ENCODE assay signal across 22 cellular contexts in genomic region chr10:50582766-50583762, GRCh38. TPM values are rescaled to one million over a fixed set of nuclear protein-coding genes. Genes with fewer than 3 reads are reported as not detected.
A peak's percentile ranks its signal among the peaks of the same experiment; 100 is the strongest.
DNase-seq lines count a peak whose midpoint lies in the region; ATAC-seq, FAIRE-seq and TF ChIP-seq lines count a peak whose summit lies in the region.
"Had no signal": no experiment of that assay in that cellular context is flagged by ENCODE, and none has a peak within 500 bp of the region (broad histone marks: within the 10 kb centered on the region; RNA-seq: fewer than 3 reads in every experiment).

No MANE protein-coding gene starts in this region.

- peaks cover 4 to 22% of the 10 kb centered on the region in 2 experiments; a peak in 3 of 4 replicates for H3K79me1 ChIP-seq in IMR-90 (ENCODE audit: low read depth in 1 of 2, low read length in 2 of 2)
- no peaks in the 10 kb centered on the region for H3K79me1 ChIP-seq in H9 (ENCODE audit: insufficient read depth, low read depth, low read length, poor library complexity, severe bottlenecking)

- no peak overlapping the region for H2AK9ac ChIP-seq in IMR-90 (replicated peaks; ENCODE audit: low read depth, low read length, poor library complexity)

- peak overlapping the region; percentile 8; the same call in 1 of the 2 replicates for H2AK5ac ChIP-seq in IMR-90 (ENCODE audit: low read depth, low read length)
- no peak overlapping the region for H2AK5ac ChIP-seq in H9 (ENCODE audit: insufficient read length, low read length)

- TF ChIP-seq CTCF in Calu3 (IDR thresholded peaks at IDR 0.05; ENCODE audit: unreplicated experiment) (no peak), IMR-90 (conservative IDR thresholded peaks at IDR 0.05; ENCODE audit: low read depth, low read length) (no peak), bronchial epithelial cell (IDR thresholded peaks at IDR 0.05; ENCODE audit: insufficient read depth, low read length, severe bottlenecking) (no peak), right lobe of liver (IDR thresholded peaks at IDR 0.05) (no peak), ovary (IDR thresholded peaks at IDR 0.05) (no peak), H9 (conservative IDR thresholded peaks at IDR 0.05) (no peak)

- H3K4ac ChIP-seq in IMR-90 (ENCODE audit: low read depth, low read length) (no peak overlapping the region), H9 (ENCODE audit: low read depth, low read length) (no peak overlapping the region)

- H4K91ac ChIP-seq in IMR-90 (ENCODE audit: insufficient read depth, low read depth, low read length) (no peak overlapping the region), H9 (ENCODE audit: insufficient read length, low read depth, low read length) (no peak overlapping the region)

- no CpG with 5 or more reads among the region's 2 CpGs for WGBS in IMR-90 (ENCODE audit: extremely low coverage in 2 of 2, insufficient read length in 1 of 2), 2 experiments
- 29% methylated on average over 2 of the region's 2 CpGs for WGBS in right lobe of liver (ENCODE audit: insufficient coverage, low coverage, low lambda C conversion rate, missing lambda C conversion rate)
- WGBS in ovary, 3 donors: 97 to 100% (median 98%) methylated on average over 2 of the region's 2 CpGs
- no CpG with 5 or more reads among the region's 2 CpGs for WGBS in H9 (ENCODE audit: extremely low coverage, insufficient read length, low lambda C conversion rate)

- no peaks in the 10 kb centered on the region; the same call in 1 of the 2 replicates for H3K9me3 ChIP-seq in IMR-90 (ENCODE audit: control insufficient read depth, insufficient read depth, low read length)
- no peaks in the 10 kb centered on the region for H3K9me3 ChIP-seq in right lobe of liver
- H3K9me3 ChIP-seq in ovary: no peaks in the 10 kb centered on the region
- H3K9me3 ChIP-seq in H9 (ENCODE audit: control insufficient read depth, low read depth, low read length): no peaks in the 10 kb centered on the region
- H3K9me3 ChIP-seq: SK-N-SH, testis had no signal

- H3K4me2 ChIP-seq in IMR-90 (ENCODE audit: low read depth, low read length) (no peak overlapping the region), H9 (ENCODE audit: insufficient read depth, insufficient read length, low read length) (no peak overlapping the region)
- H3K4me2 ChIP-seq: SK-N-SH had no signal

- H3K36me3 ChIP-seq in IMR-90 (ENCODE audit: control insufficient read depth, insufficient read depth, low read length) (peaks cover 6% of the 10 kb centered on the region), bronchial epithelial cell (ENCODE audit: control insufficient read depth, insufficient read depth, low read length) (no peaks in the 10 kb centered on the region), right lobe of liver (no peaks in the 10 kb centered on the region), ovary (no peaks in the 10 kb centered on the region)

- no peak for TF ChIP-seq EP300 in ovary (IDR thresholded peaks at IDR 0.05)

- H3K56ac ChIP-seq in IMR-90 (ENCODE audit: extremely low read depth, insufficient read depth, low read length): no peak overlapping the region
- no peak overlapping the region for H3K56ac ChIP-seq in H9 (ENCODE audit: insufficient read length, low read depth, low read length)

- H2BK12ac ChIP-seq in H9 (ENCODE audit: insufficient read length, low read depth, low read length): no peak overlapping the region

- no peaks in the 10 kb centered on the region for H3K27me3 ChIP-seq in IMR-90 (ENCODE audit: control insufficient read depth, insufficient read depth, low read length)
- no peaks in the 10 kb centered on the region for H3K27me3 ChIP-seq in bronchial epithelial cell (ENCODE audit: control insufficient read depth, insufficient read depth, low read length)
- no peaks in the 10 kb centered on the region for H3K27me3 ChIP-seq in right lobe of liver
- H3K27me3 ChIP-seq in ovary: no peaks in the 10 kb centered on the region
- no peaks in the 10 kb centered on the region for H3K27me3 ChIP-seq in H9 (ENCODE audit: insufficient read depth, low read length)
- H3K27me3 ChIP-seq: testis had no signal

- H3K4me1 Mint-ChIP-seq in Calu3 (ENCODE audit: low read depth, unreplicated experiment) (peaks cover 69% of the 10 kb centered on the region), H9 (peaks cover 35 to 37% of the 10 kb centered on the region in 2 experiments)
- H3K4me1 Mint-ChIP-seq: activated naive CD4-positive, alpha-beta T cell treated with anti-CD3 and anti-CD28 coated beads, Interleukin-2, amount 10 ng/mL, durations not matched to agents 7 days and 5 days had no signal

- no peaks in the 10 kb centered on the region for H3K9me3 Mint-ChIP-seq in Calu3 (ENCODE audit: low read depth, unreplicated experiment)
- H3K9me3 Mint-ChIP-seq in H9: no peaks in the 10 kb centered on the region; a peak in 2 of 5 replicates
- H3K9me3 Mint-ChIP-seq: activated CD4-positive, alpha-beta T cell treated with anti-CD3 and anti-CD28 coated beads, Interleukin-2, amount 10 ng/mL, durations not matched to agents 7 days and 5 days; activated naive CD4-positive, alpha-beta T cell treated with anti-CD3 and anti-CD28 coated beads, Interleukin-2, amount 10 ng/mL, durations not matched to agents 7 days and 5 days; brain; nephron had no signal

- TF ChIP-seq RAD21 in IMR-90 (IDR thresholded peaks at IDR 0.05; ENCODE audit: low read length): no peak

- H2BK20ac ChIP-seq in IMR-90 (ENCODE audit: low read depth, low read length) (no peak overlapping the region), H9 (ENCODE audit: low read depth, low read length, poor library complexity, severe bottlenecking) (no peak overlapping the region)

- POLR2A ChIA-PET in IMR-90 (lab: Charles Lee; ENCODE audit: unreplicated experiment): no interaction called here

- H2AFZ ChIP-seq in IMR-90 (replicated peaks; ENCODE audit: low read length, poor library complexity) (no peak overlapping the region), H9 (ENCODE audit: low read length) (no peak overlapping the region)

- intact Hi-C loops in Calu3 (cut with micrococcal nuclease; ENCODE audit: unreplicated experiment): no loop called here
- intact Hi-C loops in IMR-90 (cut with micrococcal nuclease): no loop called here
- intact Hi-C loops in right lobe of liver (cut with DNase I): no loop called here
- intact Hi-C loops in ovary (cut with DNase I): no loop called here

- no peak overlapping the region for H4K8ac ChIP-seq in IMR-90 (ENCODE audit: low read depth in 2 of 2, low read length in 2 of 2)
- no peak overlapping the region for H4K8ac ChIP-seq in H9 (replicated peaks; ENCODE audit: insufficient read length, low read depth, low read length)

- TF ChIP-seq POLR2A in IMR-90 (IDR thresholded peaks at IDR 0.05; ENCODE audit: low read depth, low read length) (no peak), right lobe of liver (IDR thresholded peaks at IDR 0.05) (no peak), ovary (IDR thresholded peaks at IDR 0.05) (no peak)

- H3K18ac ChIP-seq in IMR-90 (ENCODE audit: low read depth, low read length) (no peak overlapping the region), H9 (ENCODE audit: insufficient read length, low read depth, low read length) (no peak overlapping the region)

- H3T11ph ChIP-seq in H9 (ENCODE audit: low read length): no peak overlapping the region

- H2BK5ac ChIP-seq in IMR-90 (ENCODE audit: low read depth, low read length, poor library complexity, severe bottlenecking) (no peak overlapping the region), H9 (ENCODE audit: insufficient read length, low read length) (no peak overlapping the region)

- H3K36me3 Mint-ChIP-seq in Calu3 (ENCODE audit: insufficient read depth, unreplicated experiment) (peaks cover 10% of the 10 kb centered on the region), H9 (ENCODE audit: insufficient read depth in 1 of 3, low read depth in 3 of 3) (peaks cover 12 to 39% (median 23%) of the 10 kb centered on the region in 3 experiments)

- peaks cover 4% of the 10 kb centered on the region; the same call in 1 of the 2 replicates for H3K79me2 ChIP-seq in H9 (ENCODE audit: insufficient read depth, low read length)

- H2BK120ac ChIP-seq in IMR-90 (ENCODE audit: low read depth, low read length): no peak overlapping the region
- H2BK120ac ChIP-seq in H9 (ENCODE audit: low read depth, low read length, poor library complexity, severe bottlenecking): no peak overlapping the region

- H3K4me3 Mint-ChIP-seq in Calu3 (ENCODE audit: low read depth, unreplicated experiment) (no peak overlapping the region), H9 (no peak overlapping the region)
- H3K4me3 Mint-ChIP-seq: activated CD4-positive, alpha-beta T cell treated with anti-CD3 and anti-CD28 coated beads, Interleukin-2, amount 10 ng/mL, durations not matched to agents 7 days and 5 days; activated naive CD4-positive, alpha-beta T cell treated with anti-CD3 and anti-CD28 coated beads, Interleukin-2, amount 10 ng/mL, durations not matched to agents 7 days and 5 days; B cell; brain; nephron had no signal

- dilution Hi-C loops in IMR-90 (cut with HindIII; ENCODE audit: low sequenced_read_pairs, unreplicated experiment): no loop called here

- peaks cover 8% of the 10 kb centered on the region for H3K9me1 ChIP-seq in IMR-90 (ENCODE audit: insufficient read depth, low read length)

- BruUV-seq in Calu3 (replicated peaks; lab: Mats Ljungman, UMichigan): no TSS peak
- no TSS peak for BruUV-seq in IMR-90 (replicated peaks; lab: Mats Ljungman, UMichigan)

- DNase-seq in Calu3: peak; percentile 18
- peak; percentile 27 for DNase-seq in IMR-90
- peak; percentile 63 for DNase-seq in bronchial epithelial cell (ENCODE audit: low read depth)
- peak; percentile 48 to 84 (median 66) for DNase-seq in right lobe of liver
- DNase-seq in NCI-H524 (lab: John Stamatoyannopoulos, UW): no peak
- DNase-seq in ovary: no peak
- no peak for DNase-seq in H9
- DNase-seq: activated CD4-positive, alpha-beta T cell treated with anti-CD3 and anti-CD28 coated beads, Interleukin-2, amount 10 ng/mL, durations not matched to agents 7 days and 5 days; activated naive CD4-positive, alpha-beta T cell treated with anti-CD3 and anti-CD28 coated beads, Interleukin-2, amount 10 ng/mL, durations not matched to agents 7 days and 5 days; activated T-cell treated with anti-CD3 and anti-CD28 coated beads for 4 hours; glutamatergic neuron; HCEC 1CT; mesenchymal stem cell; NCI-H1930; NCI-H446 treated with DMSO at 0.1 percent for 48 hours; SK-N-SH; T1000; testis had no signal

- peak overlapping the region; percentile 18 for H3K27ac Mint-ChIP-seq in Calu3 (ENCODE audit: unreplicated experiment)
- no peak overlapping the region for H3K27ac Mint-ChIP-seq in H9
- H3K27ac Mint-ChIP-seq: activated CD4-positive, alpha-beta T cell treated with anti-CD3 and anti-CD28 coated beads, Interleukin-2, amount 10 ng/mL, durations not matched to agents 7 days and 5 days; activated naive CD4-positive, alpha-beta T cell treated with anti-CD3 and anti-CD28 coated beads, Interleukin-2, amount 10 ng/mL, durations not matched to agents 7 days and 5 days; B cell; brain; nephron had no signal

- no peaks in the 10 kb centered on the region for H3K27me3 Mint-ChIP-seq in Calu3 (ENCODE audit: unreplicated experiment)
- H3K27me3 Mint-ChIP-seq in H9 (ENCODE audit: low read depth): no peaks in the 10 kb centered on the region
- H3K27me3 Mint-ChIP-seq: activated CD4-positive, alpha-beta T cell treated with anti-CD3 and anti-CD28 coated beads, Interleukin-2, amount 10 ng/mL, durations not matched to agents 7 days and 5 days; activated naive CD4-positive, alpha-beta T cell treated with anti-CD3 and anti-CD28 coated beads, Interleukin-2, amount 10 ng/mL, durations not matched to agents 7 days and 5 days; B cell; brain had no signal

- ATAC-seq in IMR-90 (ENCODE audit: low read depth) (no peak), right lobe of liver (peak; percentile 90 to 96 (median 95)), GM18870 (IDR thresholded peaks at IDR 0.05; ENCODE audit: unreplicated experiment) (no peak)

- no peak for FAIRE-seq in bronchial epithelial cell (lab: Jason Lieb, UNC)

- H3K14ac ChIP-seq in IMR-90 (replicated peaks; ENCODE audit: low read depth, low read length): 0 out of 2 replicates have a peak overlapping the region, but pooled peaks have one; percentile 13
- H3K14ac ChIP-seq in H9 (ENCODE audit: insufficient read depth, low read length): no peak overlapping the region

- H3K23ac ChIP-seq in IMR-90 (ENCODE audit: low read depth, low read length) (no peak overlapping the region), H9 (ENCODE audit: insufficient read length, low read depth, low read length) (no peak overlapping the region)

- H3K4me3 ChIP-seq in IMR-90 (ENCODE audit: insufficient read depth, low read depth, low read length) (no peak overlapping the region), bronchial epithelial cell (ENCODE audit: low read depth, low read length) (no peak overlapping the region), right lobe of liver (no peak overlapping the region), ovary (no peak overlapping the region)
- H3K4me3 ChIP-seq: testis had no signal

- no peaks in the 10 kb centered on the region for H3K23me2 ChIP-seq in H9 (ENCODE audit: insufficient read length, low read depth, low read length, poor library complexity, severe bottlenecking)

- H4K5ac ChIP-seq in IMR-90 (ENCODE audit: low read depth, low read length): no peak overlapping the region
- no peak overlapping the region for H4K5ac ChIP-seq in H9 (ENCODE audit: insufficient read length, low read depth, low read length)

- H4K20me1 ChIP-seq in IMR-90 (ENCODE audit: insufficient read depth, low read length) (0 out of 2 replicates have a peak, but pooled peaks cover 3% of the 10 kb centered on the region), H9 (ENCODE audit: control insufficient read depth, insufficient read depth, insufficient read length) (no peaks in the 10 kb centered on the region)

- in situ Hi-C loops in IMR-90 (cut with MboI; ENCODE audit: low sequenced_read_pairs): no loop called here

- CTCF ChIA-PET in Calu3 (lab: Charles Lee): no interaction called here
- CTCF ChIA-PET in IMR-90 (lab: Yijun Ruan, JAX): no interaction called here

- H3K4me1 ChIP-seq in IMR-90 (ENCODE audit: control insufficient read depth, insufficient read depth, low read length) (peaks cover 3% of the 10 kb centered on the region; the same call in 1 of the 2 replicates), right lobe of liver (peaks cover 0 to 56% (median 16%) of the 10 kb centered on the region in 4 donors), ovary (ENCODE audit: insufficient read depth) (peaks cover under 1% of the 10 kb centered on the region), H9 (ENCODE audit: insufficient read depth, low read length) (peaks cover 3% of the 10 kb centered on the region)

- H2BK15ac ChIP-seq in IMR-90 (ENCODE audit: low read depth, low read length): no peak overlapping the region; the same call in 2 of the 3 replicates
- H2BK15ac ChIP-seq in H9 (ENCODE audit: low read depth, low read length): no peak overlapping the region

- H3K9ac ChIP-seq in IMR-90 (ENCODE audit: low read depth, low read length): no peak overlapping the region
- no peak overlapping the region for H3K9ac ChIP-seq in H9 (ENCODE audit: extremely low read depth, insufficient read length, low read length)
- H3K9ac ChIP-seq: SK-N-SH had no signal

- H3K27ac ChIP-seq in IMR-90 (ENCODE audit: insufficient read depth, low read length) (no peak overlapping the region), right lobe of liver (peak overlapping the region; percentile 35 to 71 (median 63)), ovary (no peak overlapping the region), H9 (ENCODE audit: insufficient read length, low read depth, low read length) (no peak overlapping the region)
- H3K27ac ChIP-seq: testis had no signal

RNA-seq across cellular contexts. Expression of gene SGMS1, which starts 40.7 kb away (rescaled TPM):
- 26.1 and 34.5 TPM in 2 replicates for total RNA-seq in Calu3 (2022)
- 26.7 and 30.8 TPM in 2 replicates for total RNA-seq in IMR-90 (2012; rRNA removed)
- 9.8 and 12.1 TPM in 2 replicates for polyA plus RNA-seq in IMR-90 (2012; rRNA removed)
- 7.5 and 12.1 TPM in 2 replicates for polyA plus RNA-seq in IMR-90 (2012; cell fraction: cytosol; rRNA removed)
- 6.0 and 7.7 TPM in 2 replicates for polyA plus RNA-seq in IMR-90 (2012; cell fraction: nucleus; rRNA removed; ENCODE audit: low replicate concordance)
- 21.3 and 32.1 TPM in 2 replicates for total RNA-seq in bronchial epithelial cell
- 10 to 100 TPM; 13.6 to 49.8 (median 20.0) TPM for total RNA-seq in right lobe of liver
- 10 to 100 TPM; 31.4 to 90.0 (median 39.1) TPM for total RNA-seq in ovary
- polyA plus RNA-seq in ovary: 10 to 100 TPM; 15.6 to 22.5 TPM
- 19.3 and 20.4 TPM in 2 replicates for total RNA-seq in H9 (2021)

Comparison
In these comparisons a context has a peak if more than half of its experiments do, and no peak if none do; other contexts are left out.
1. DNase-seq: peak in Calu3 (single experiment), IMR-90 (single experiment), bronchial epithelial cell (single experiment) and right lobe of liver (3 of 3); none in NCI-H524 (0 of 2), ovary (0 of 5) and H9 (single experiment).
2. ATAC-seq: peak in right lobe of liver (4 of 4); none in IMR-90 (single experiment) and GM18870 (single experiment).
3. H3K27ac ChIP-seq: peak in right lobe of liver (3 of 3); none in IMR-90 (single experiment), ovary (0 of 2) and H9 (single experiment).